ENCODE assay signal across 13 cellular contexts in genomic region chr6:36997811-36998722, GRCh38. TPM values are rescaled to one million over a fixed set of nuclear protein-coding genes. Genes with fewer than 3 reads are reported as not detected.
DNase-seq lines count a peak whose midpoint lies in the region; ATAC-seq and TF ChIP-seq lines count a peak whose summit lies in the region.
"Had no signal": no experiment of that assay in that cellular context is flagged by ENCODE, and none has a peak within 500 bp of the region (broad histone marks: within the 10 kb centered on the region; RNA-seq: fewer than 3 reads in every experiment).

No MANE protein-coding gene starts in this region.

- peak overlapping the region; percentile 87 for H4K91ac ChIP-seq in neuronal stem cell (ENCODE audit: low read depth, low read length, poor library complexity)

- peak overlapping the region; percentile 91 for H2AFZ ChIP-seq in neuronal stem cell (ENCODE audit: low read length)

- H3K4me3 ChIP-seq in heart right ventricle, result no peak overlapping the region
- no peak overlapping the region for H3K4me3 ChIP-seq in neuronal stem cell (ENCODE audit: low read length in 2 of 2)
- no peak overlapping the region for H3K4me3 ChIP-seq in upper lobe of left lung

- H2BK5ac ChIP-seq in neuronal stem cell (ENCODE audit: low read length), result peak overlapping the region; percentile 63

- peak overlapping the region; percentile 48 for H2AK5ac ChIP-seq in neuronal stem cell (ENCODE audit: low read depth, low read length)

- WGBS in heart right ventricle, 2 donors, result 49 to 62% methylated on average over 18 of the region's 18 CpGs
- no CpG with 5 or more reads among the region's 18 CpGs for WGBS in neuronal stem cell (ENCODE audit: extremely low coverage in 2 of 2, insufficient read length in 2 of 2, insufficient replicate concordance in 1 of 2), 2 donors
- WGBS in upper lobe of left lung, 2 donors, result 65 to 66% methylated on average over 17 to 18 of the region's 18 CpGs

- H3K27ac ChIP-seq in heart right ventricle (peak overlapping the region; percentile 76 to 94 (median 91)), neuronal stem cell (replicated peaks; ENCODE audit: low read length) (peak overlapping the region; percentile 33), upper lobe of left lung (peak overlapping the region; percentile 74 to 83 (median 80))

- H3K27me3 ChIP-seq in heart right ventricle (no peaks in the 10 kb centered on the region), neuronal stem cell (ENCODE audit: control insufficient read depth in 3 of 3, insufficient read depth in 3 of 3, low read depth in 1 of 3, low read length in 3 of 3) (peaks cover 0 to 9% (median 0%) of the 10 kb centered on the region in 3 experiments), upper lobe of left lung (no peaks in the 10 kb centered on the region)

- H3K9ac ChIP-seq in neuronal stem cell (ENCODE audit: low read depth, low read length, poor library complexity), result peak overlapping the region; percentile 53

- H2BK12ac ChIP-seq in neuronal stem cell (ENCODE audit: low read length), result peak overlapping the region; percentile 80

- no peaks in the 10 kb centered on the region for H3K79me1 ChIP-seq in neuronal stem cell (ENCODE audit: low read depth, low read length)

- DNase-seq in NCI-H345 (lab: John Stamatoyannopoulos, UW) (peak; percentile 44), NCI-H345 treated with DMSO at 0.1 percent for 48 hours (lab: John Stamatoyannopoulos, UW; ENCODE audit: unreplicated experiment) (no peak), heart right ventricle (peak; percentile 45 to 56), neuronal stem cell (ENCODE audit: low spot score) (no peak), upper lobe of left lung (peak in 1 of 2 donors; percentile 47), GM19238 (ENCODE audit: insufficient read length, low spot score) (no peak)
- DNase-seq: activated CD4-positive, alpha-beta T cell treated with anti-CD3 and anti-CD28 coated beads, Interleukin-2, amount 10 ng/mL, durations not matched to agents 24 days and 14 days; activated naive CD8-positive, alpha-beta T cell treated with anti-CD3 and anti-CD28 coated beads for 36 hours; foreskin fibroblast; natural killer cell had no signal

- TF ChIP-seq POLR2A in upper lobe of left lung (IDR thresholded peaks at IDR 0.05), result no peak

- peak overlapping the region; percentile 86 for H3K18ac ChIP-seq in neuronal stem cell (ENCODE audit: low read length)

- H3K4me1 ChIP-seq in heart right ventricle, result peaks cover 0 to 21% (median 6%) of the 10 kb centered on the region in 9 donors
- peaks cover 23 to 25% of the 10 kb centered on the region in 2 donors for H3K4me1 ChIP-seq in neuronal stem cell (ENCODE audit: control insufficient read depth in 2 of 2, insufficient read depth in 1 of 2, low read depth in 1 of 2, low read length in 2 of 2)
- peaks cover 0 to 12% (median 7%) of the 10 kb centered on the region in 4 donors for H3K4me1 ChIP-seq in upper lobe of left lung

- no peak overlapping the region for H3K23ac ChIP-seq in neuronal stem cell (ENCODE audit: low read depth, low read length, poor library complexity)

- no peak overlapping the region for H3K4me2 ChIP-seq in neuronal stem cell (ENCODE audit: insufficient read depth, low read length, poor library complexity, severe bottlenecking)

- H2BK120ac ChIP-seq in neuronal stem cell (ENCODE audit: low read depth, low read length), result peak overlapping the region; percentile 9

- H3K14ac ChIP-seq in neuronal stem cell (ENCODE audit: low read length), result no peak overlapping the region

- H4K8ac ChIP-seq in neuronal stem cell (ENCODE audit: low read depth, low read length), result no peak overlapping the region

- H2BK15ac ChIP-seq in neuronal stem cell (ENCODE audit: low read length), result peak overlapping the region; percentile 60

- H3K4ac ChIP-seq in neuronal stem cell (ENCODE audit: low read length), result peak overlapping the region; percentile 80

- peak in 7 of 8 donors; percentile 61 to 87 (median 79) for ATAC-seq in heart right ventricle
- ATAC-seq in upper lobe of left lung (ENCODE audit: low FRiP score in 2 of 2), result peak; percentile 25 to 70
- ATAC-seq in GM21381 (IDR thresholded peaks at IDR 0.05; ENCODE audit: unreplicated experiment), result no peak
- ATAC-seq in HG03469 (IDR thresholded peaks at IDR 0.05; ENCODE audit: unreplicated experiment), result no peak
- ATAC-seq: natural killer cell had no signal

- no peak for TF ChIP-seq CTCF in heart right ventricle (IDR thresholded peaks at IDR 0.05)
- TF ChIP-seq CTCF in upper lobe of left lung (IDR thresholded peaks at IDR 0.05), result no peak

- no peaks in the 10 kb centered on the region for H3K9me3 ChIP-seq in heart right ventricle
- no peaks in the 10 kb centered on the region for H3K9me3 ChIP-seq in neuronal stem cell (replicated peaks in 1 of 2; ENCODE audit: control insufficient read depth in 2 of 2, insufficient read depth in 1 of 2, low read depth in 1 of 2, low read length in 2 of 2)
- H3K9me3 ChIP-seq in upper lobe of left lung, result no peaks in the 10 kb centered on the region

- TF ChIP-seq EP300 in upper lobe of left lung (IDR thresholded peaks at IDR 0.05), result no peak

- no peaks in the 10 kb centered on the region for H3K36me3 ChIP-seq in heart right ventricle
- no peaks in the 10 kb centered on the region for H3K36me3 ChIP-seq in neuronal stem cell (replicated peaks in 1 of 2; ENCODE audit: control insufficient read depth in 2 of 2, insufficient read depth in 2 of 2, low read length in 2 of 2)
- H3K36me3 ChIP-seq in upper lobe of left lung, result no peaks in the 10 kb centered on the region

- intact Hi-C loops in heart right ventricle (cut with DNase I), result loop anchor here in 1 of 10 donors (1.0 kb wide), 1 partner anchor 12 kb away; the partner anchor contains the start of gene MTCH1

RNA-seq across cellular contexts. Expression of gene FGD2, which starts 7.4 kb away (rescaled TPM):
- 10 to 100 TPM in 1 of 10 donors, 1 to 10 TPM in 9; 1.0 to 22.1 (median 2.0) TPM for total RNA-seq in heart right ventricle
- 1 to 10 TPM; 2.8 to 6.7 TPM for polyA plus RNA-seq in heart right ventricle
- polyA plus RNA-seq in neuronal stem cell (2013, experiment 1 of 2), result 0.04 TPM
- polyA plus RNA-seq in neuronal stem cell (2013, experiment 2 of 2), result 0.03 TPM
- 100 to 1,000 TPM in 3 of 6 donors, 10 to 100 TPM in 3; 50.8 to 204 (median 92.3) TPM for total RNA-seq in upper lobe of left lung
- total RNA-seq: RPMI7951 had no signal

RNA-seq across cellular contexts. Expression of gene MTCH1, which starts 12.1 kb away (rescaled TPM):
- total RNA-seq in heart right ventricle, result 100 to 1,000 TPM; 127 to 296 (median 156) TPM
- 100 to 1,000 TPM in 1 of 2 donors, 10 to 100 TPM in 1; 82.6 to 341 TPM for polyA plus RNA-seq in heart right ventricle
- 125 TPM for polyA plus RNA-seq in neuronal stem cell (2013, experiment 1 of 2)
- 118 TPM for polyA plus RNA-seq in neuronal stem cell (2013, experiment 2 of 2)
- total RNA-seq in upper lobe of left lung, result 100 to 1,000 TPM; 184 to 283 (median 219) TPM

RNA-seq across cellular contexts. Expression of gene PI16, which starts 43.5 kb away (rescaled TPM):
- 10 to 100 TPM in 9 of 10 donors, 1 to 10 TPM in 1; 4.4 to 38.9 (median 18.7) TPM for total RNA-seq in heart right ventricle
- polyA plus RNA-seq in heart right ventricle, result 10 to 100 TPM in 1 of 2 donors, 1 to 10 TPM in 1; 6.3 to 38.6 TPM
- polyA plus RNA-seq in neuronal stem cell (2013, experiment 1 of 2), result 0.10 TPM
- 0.12 TPM for polyA plus RNA-seq in neuronal stem cell (2013, experiment 2 of 2)
- 10 to 100 TPM in 1 of 6 donors, 1 to 10 TPM in 3, under 1 TPM in 1, not detected in 1; 0.44 to 78.9 (median 4.7) TPM for total RNA-seq in upper lobe of left lung
- total RNA-seq: activated CD4-positive, alpha-beta T cell treated with anti-CD3 and anti-CD28 coated beads, Interleukin-2, amount 10 ng/mL, durations not matched to agents 24 days and 14 days; RPMI7951 had no signal

Comparison
In these comparisons a context has a peak if more than half of its experiments do, and no peak if none do; other contexts are left out.
1. DNase-seq: peak in NCI-H345 (single experiment) and heart right ventricle (2 of 2); none in NCI-H345 treated with DMSO at 0.1 percent for 48 hours (single experiment), neuronal stem cell (single experiment) and GM19238 (single experiment).
2. ATAC-seq: peak in heart right ventricle (7 of 8) and upper lobe of left lung (2 of 2); none in GM21381 (single experiment) and HG03469 (single experiment).
3. H3K27ac ChIP-seq: peak in every context shown above with its lines; median percentile 91 in heart right ventricle; 80 in upper lobe of left lung; 33 in neuronal stem cell.